Comparison of ENCODE assay signal across 23 cellular contexts in genomic region chr15:67670647-67671305, GRCh38.
"Had no signal": no experiment of that assay in that cellular context is flagged by ENCODE, and none has a peak within 500 bp of the region (broad histone marks: within the 10 kb centered on the region; RNA-seq: fewer than 3 reads in every experiment).

No MANE protein-coding gene starts in this region.

- H3K27ac ChIP-seq: brain microvascular endothelial cell, cardiac muscle cell, KMS-11 had no signal

- DNase-seq: activated B cell treated with CpG ODN at 0.5 μM for 24 hours; activated CD4-positive, alpha-beta T cell treated with anti-CD3 and anti-CD28 coated beads for 1 hour; activated CD4-positive, alpha-beta T cell treated with anti-CD3 and anti-CD28 coated beads, Interleukin-2, amount 10 ng/mL, durations not matched to agents 24 days and 14 days; activated CD4-positive, alpha-beta T cell treated with anti-CD3 and anti-CD28 coated beads, Interleukin-2, amount 50 U/mL, for 48 hours; activated CD8-positive, alpha-beta memory T cell treated with anti-CD3 and anti-CD28 coated beads, Interleukin-2, amount 10 ng/mL, durations not matched to agents 7 days and 5 days; activated effector memory CD4-positive, alpha-beta T cell treated with Interleukin-2 at 50 U/mL for 16 hours; activated naive CD4-positive, alpha-beta T cell; activated T-cell treated with anti-CD3 and anti-CD28 coated beads, Interleukin-2, amount 50 U/mL, for 24 hours; brain microvascular endothelial cell; MV-4-11; NCI-H1092 treated with DMSO at 0.1 percent for 48 hours; NCI-H1436; NCI-H1694 treated with DMSO at 0.1 percent for 48 hours; NCI-H2029 treated with DMSO at 0.1 percent for 48 hours; NCI-H446; NCI-H524; PC-3; SIG-M5; T-helper 17 cell; T-helper 9 cell had no signal

- H3K36me3 ChIP-seq: brain microvascular endothelial cell, cardiac muscle cell had no signal

- H3K27me3 ChIP-seq: brain microvascular endothelial cell had no signal

- H3K4me2 ChIP-seq: KMS-11 had no signal

- H3K4me3 ChIP-seq: cardiac muscle cell had no signal

- ATAC-seq: activated CD8-positive, alpha-beta memory T cell treated with anti-CD3 and anti-CD28 coated beads, Interleukin-2, amount 10 ng/mL, durations not matched to agents 7 days and 5 days; PC-3; T-helper 17 cell had no signal

- H3K9ac ChIP-seq: KMS-11 had no signal

- FAIRE-seq: RCC 7860 had no signal
